1 cellular context compared by ENCODE assay signal in genomic region chr7:121046893-121047468, GRCh38.
TF ChIP-seq lines count a peak whose summit lies in the region.

No MANE protein-coding gene starts in this region.

TF ChIP-seq in K562, 482 proteins besides CTCF, POLR2A, EP300 and RAD21 (continued from another document and continues in another):
- TF ChIP-seq RBM22 (IDR thresholded peaks at IDR 0.05; ENCODE audit: low read depth, low read length, poor library complexity, severe bottlenecking), result no peak
- TF ChIP-seq ZBTB34 (CRISPR knock-in tag; IDR thresholded peaks at IDR 0.05), result no peak
- TF ChIP-seq RAD51 (IDR thresholded peaks at IDR 0.05; ENCODE audit: borderline replicate concordance, low read depth), result no peak
- no peak for TF ChIP-seq CLOCK (CRISPR knock-in tag; IDR thresholded peaks at IDR 0.05; ENCODE audit: borderline replicate concordance)
- TF ChIP-seq NKRF (IDR thresholded peaks at IDR 0.05; ENCODE audit: borderline replicate concordance), result no peak
- TF ChIP-seq TCF3 (CRISPR knock-in tag; IDR thresholded peaks at IDR 0.05), result peak; percentile 82
- no peak for TF ChIP-seq DEAF1 (CRISPR knock-in tag; IDR thresholded peaks at IDR 0.05)
- TF ChIP-seq SMAD3 (CRISPR knock-in tag; conservative IDR thresholded peaks at IDR 0.05), result no peak
- no peak for TF ChIP-seq ZNF280A (IDR thresholded peaks at IDR 0.05; ENCODE audit: low read depth, partially characterized antibody)
- TF ChIP-seq TAF9B (IDR thresholded peaks at IDR 0.05; ENCODE audit: partially characterized antibody), result no peak
- no peak for TF ChIP-seq HDAC8 (tag; IDR thresholded peaks at IDR 0.05)
- peak; percentile 78 for TF ChIP-seq FOSL1 (tag; conservative IDR thresholded peaks at IDR 0.05)
- TF ChIP-seq ZNF398 (CRISPR knock-in tag; IDR thresholded peaks at IDR 0.05), result no peak
- peak; percentile 90 for TF ChIP-seq ZNF644 (tag; IDR thresholded peaks at IDR 0.05; ENCODE audit: low read depth)
- no peak for TF ChIP-seq SAFB2 (IDR thresholded peaks at IDR 0.05; ENCODE audit: borderline replicate concordance, low read depth, low read length, severe bottlenecking)
- TF ChIP-seq KAT7 (CRISPR knock-in tag; IDR thresholded peaks at IDR 0.05; ENCODE audit: borderline replicate concordance), result no peak
- no peak for TF ChIP-seq ZC3H11A (IDR thresholded peaks at IDR 0.05; ENCODE audit: low read depth, low read length)
- TF ChIP-seq NR2C2 (CRISPR knock-in tag; IDR thresholded peaks at IDR 0.05), result no peak
- peak; percentile 39; the same call in 1 of the 2 replicates for TF ChIP-seq NR2C2 (tag; IDR thresholded peaks at IDR 0.05)
- TF ChIP-seq JUND (IDR thresholded peaks at IDR 0.05; ENCODE audit: borderline replicate concordance, low read depth, low read length), result peak; percentile 64; the same call in 1 of the 2 replicates
- peak; percentile 59; the same call in 1 of the 3 replicates for TF ChIP-seq JUND (tag; IDR thresholded peaks at IDR 0.05; ENCODE audit: borderline replicate concordance, low read depth, low read length)
- no peak for TF ChIP-seq CHCHD3 (CRISPR knock-in tag; IDR thresholded peaks at IDR 0.05)
- no peak for TF ChIP-seq ZBTB9 (CRISPR knock-in tag; IDR thresholded peaks at IDR 0.05)
- TF ChIP-seq FOXA1 (IDR thresholded peaks at IDR 0.05; ENCODE audit: borderline replicate concordance), result no peak
- no peak for TF ChIP-seq ZNF324 (CRISPR knock-in tag; IDR thresholded peaks at IDR 0.05)
- TF ChIP-seq THAP12 (CRISPR knock-in tag; IDR thresholded peaks at IDR 0.05), result no peak
- no peak for TF ChIP-seq TOE1 (IDR thresholded peaks at IDR 0.05; ENCODE audit: borderline replicate concordance)
- TF ChIP-seq TOE1 (CRISPR knock-in tag; IDR thresholded peaks at IDR 0.05; ENCODE audit: borderline replicate concordance, low read depth), result no peak
- TF ChIP-seq EZH2 (IDR thresholded peaks at IDR 0.05; ENCODE audit: borderline replicate concordance, low read depth, low read length), result no peak
- peak; percentile 22; the same call in 1 of the 2 replicates for TF ChIP-seq BHLHE40 (IDR thresholded peaks at IDR 0.05; ENCODE audit: low read length)
- TF ChIP-seq TBP (optimal IDR thresholded peaks at IDR 0.05; ENCODE audit: low read depth, low read length), result no peak
- TF ChIP-seq ZNF175 (CRISPR knock-in tag; IDR thresholded peaks at IDR 0.05; ENCODE audit: low read depth), result peak; percentile 73; the same call in 1 of the 2 replicates
- no peak for TF ChIP-seq ZNF143 (CRISPR knock-in tag; IDR thresholded peaks at IDR 0.05)
- no peak for TF ChIP-seq XRCC5 (IDR thresholded peaks at IDR 0.05; ENCODE audit: low read depth, low read length)
- no peak for TF ChIP-seq ATF2 (CRISPR knock-in tag; IDR thresholded peaks at IDR 0.05)
- TF ChIP-seq CTCFL (IDR thresholded peaks at IDR 0.05; ENCODE audit: borderline replicate concordance, insufficient read depth, low read depth, low read length, poor library complexity, severe bottlenecking), result no peak
- TF ChIP-seq MAFK (IDR thresholded peaks at IDR 0.05; ENCODE audit: low read length), result no peak
- peak in 1 of 2 experiments; percentile 40; a peak in 1 of 4 replicates for TF ChIP-seq ZNF639 (CRISPR knock-in tag; conservative IDR thresholded peaks at IDR 0.05 in 1 of 2, IDR thresholded peaks at IDR 0.05 in 1 of 2)
